In genomic region chr2:26850565-26850964, GRCh38 we compare ENCODE assay signal across 20 cellular contexts. TPM values are rescaled to one million over a fixed set of nuclear protein-coding genes. Genes with fewer than 3 reads are reported as not detected.
A peak's percentile ranks its signal among the peaks of the same experiment; 100 is the strongest.
DNase-seq lines count a peak whose midpoint lies in the region; ATAC-seq and TF ChIP-seq lines count a peak whose summit lies in the region.
"Had no signal": no experiment of that assay in that cellular context is flagged by ENCODE, and none has a peak within 500 bp of the region (broad histone marks: within the 10 kb centered on the region; RNA-seq: fewer than 3 reads in every experiment).

No MANE protein-coding gene starts in this region.

- H3K4me3 ChIP-seq in spleen, result no peak overlapping the region
- H3K4me3 ChIP-seq: GM12878 had no signal

- no peak for DNase-seq in activated naive CD8-positive, alpha-beta T cell treated with anti-CD3 and anti-CD28 coated beads, Interleukin-2, amount 50 U/mL, for 24 hours
- no peak for DNase-seq in T-helper 17 cell
- peak; percentile 11 for DNase-seq in left kidney (ENCODE audit: low read depth, low spot score)
- no peak for DNase-seq in MV-4-11 (lab: John Stamatoyannopoulos, UW)
- no peak for DNase-seq in activated T-cell treated with anti-CD3 and anti-CD28 coated beads, Interleukin-2, amount 50 U/mL, for 48 hours
- DNase-seq in spleen, result no peak
- DNase-seq: activated CD4-positive, CD25-positive, alpha-beta regulatory T cell treated with anti-CD3 and anti-CD28 coated beads, Interleukin-2, amount 50 U/mL, for 72 hours; activated CD8-positive, alpha-beta memory T cell treated with anti-CD3 and anti-CD28 coated beads, Interleukin-2, amount 10 ng/mL, durations not matched to agents 7 days and 5 days; activated effector memory CD4-positive, alpha-beta T cell treated with Interleukin-2 at 50 U/mL for 16 hours; hippocampal formation; NCI-H226; Right ventricle myocardium superior; stimulated activated CD4-positive, alpha-beta T cell treated with anti-CD3 and anti-CD28 coated beads, Interleukin-1b, Interleukin-23, amount 100 ng/mL, for 48 hours; stimulated activated naive CD8-positive, alpha-beta T cell treated with anti-CD3 and anti-CD28 coated beads, Interleukin-15, amount 100 ng/mL, for 72 hours had no signal

- peaks cover 35 to 47% (median 39%) of the 10 kb centered on the region in 6 donors for H3K4me1 ChIP-seq in spleen

- H3K4me1 Mint-ChIP-seq in activated naive CD8-positive, alpha-beta T cell (ENCODE audit: low read depth), result peaks cover 10% of the 10 kb centered on the region
- H3K4me1 Mint-ChIP-seq in activated naive CD8-positive, alpha-beta T cell treated with anti-CD3 and anti-CD28 coated beads, Interleukin-2, amount 50 U/mL, for 24 hours, result peaks cover 15% of the 10 kb centered on the region
- H3K4me1 Mint-ChIP-seq in T-helper 17 cell, result peaks cover 8% of the 10 kb centered on the region

- no peak for TF ChIP-seq CTCF in spleen (IDR thresholded peaks at IDR 0.05 in 8 of 11, conservative IDR thresholded peaks at IDR 0.05 in 3 of 11)

- no peaks in the 10 kb centered on the region for H3K36me3 ChIP-seq in spleen

- H3K9me3 ChIP-seq in T-helper 17 cell (ENCODE audit: control insufficient read depth, low read length, poor library complexity, severe bottlenecking) (no peaks in the 10 kb centered on the region), spleen (no peaks in the 10 kb centered on the region)

- peak overlapping the region; percentile 17 for H3K4me3 Mint-ChIP-seq in activated naive CD8-positive, alpha-beta T cell
- H3K4me3 Mint-ChIP-seq in activated naive CD8-positive, alpha-beta T cell treated with anti-CD3 and anti-CD28 coated beads, Interleukin-2, amount 50 U/mL, for 24 hours, result no peak overlapping the region
- H3K4me3 Mint-ChIP-seq in T-helper 17 cell, result peak overlapping the region; percentile 31
- H3K4me3 Mint-ChIP-seq: activated CD8-positive, alpha-beta memory T cell treated with anti-CD3 and anti-CD28 coated beads, Interleukin-2, amount 10 ng/mL, durations not matched to agents 7 days and 5 days; stimulated activated naive CD8-positive, alpha-beta T cell treated with anti-CD3 and anti-CD28 coated beads, Interleukin-15, amount 100 ng/mL, for 72 hours had no signal

- no peaks in the 10 kb centered on the region for H3K9me3 Mint-ChIP-seq in activated naive CD8-positive, alpha-beta T cell (ENCODE audit: low read depth)
- H3K9me3 Mint-ChIP-seq in activated naive CD8-positive, alpha-beta T cell treated with anti-CD3 and anti-CD28 coated beads, Interleukin-2, amount 50 U/mL, for 24 hours, result no peaks in the 10 kb centered on the region
- H3K9me3 Mint-ChIP-seq: stimulated activated naive CD8-positive, alpha-beta T cell treated with anti-CD3 and anti-CD28 coated beads, Interleukin-15, amount 100 ng/mL, for 72 hours had no signal

- no peak for TF ChIP-seq POLR2A in spleen (IDR thresholded peaks at IDR 0.05)

- intact Hi-C loops in spleen (cut with DNase I; ENCODE audit: low total_unique reads), result no loop called here

- 86 to 100% (median 89%) methylated on average over 1 of the region's 1 CpG for WGBS in spleen, 5 donors

- peaks cover 17 to 77% (median 60%) of the 10 kb centered on the region in 7 donors for H3K27me3 ChIP-seq in spleen (replicated peaks in 1 of 7)

- H3K27ac ChIP-seq in spleen, result no peak overlapping the region
- H3K27ac ChIP-seq: HL-60 had no signal

- ATAC-seq in activated naive CD8-positive, alpha-beta T cell treated with anti-CD3 and anti-CD28 coated beads, Interleukin-2, amount 50 U/mL, for 24 hours, result no peak
- ATAC-seq in T-helper 17 cell (no peak), esophagus mucosa (no peak)
- ATAC-seq: activated CD8-positive, alpha-beta memory T cell treated with anti-CD3 and anti-CD28 coated beads, Interleukin-2, amount 10 ng/mL, durations not matched to agents 7 days and 5 days; GM12878; stimulated activated naive CD8-positive, alpha-beta T cell treated with anti-CD3 and anti-CD28 coated beads, Interleukin-15, amount 100 ng/mL, for 72 hours had no signal

- H3K27ac Mint-ChIP-seq in activated naive CD8-positive, alpha-beta T cell, result no peak overlapping the region
- H3K27ac Mint-ChIP-seq in activated naive CD8-positive, alpha-beta T cell treated with anti-CD3 and anti-CD28 coated beads, Interleukin-2, amount 50 U/mL, for 24 hours, result no peak overlapping the region
- H3K27ac Mint-ChIP-seq in T-helper 17 cell, result no peak overlapping the region
- H3K27ac Mint-ChIP-seq: activated CD8-positive, alpha-beta memory T cell treated with anti-CD3 and anti-CD28 coated beads, Interleukin-2, amount 10 ng/mL, durations not matched to agents 7 days and 5 days; stimulated activated naive CD8-positive, alpha-beta T cell treated with anti-CD3 and anti-CD28 coated beads, Interleukin-15, amount 100 ng/mL, for 72 hours had no signal

- no peaks in the 10 kb centered on the region for H3K36me3 Mint-ChIP-seq in activated naive CD8-positive, alpha-beta T cell
- H3K36me3 Mint-ChIP-seq in activated naive CD8-positive, alpha-beta T cell treated with anti-CD3 and anti-CD28 coated beads, Interleukin-2, amount 50 U/mL, for 24 hours (ENCODE audit: low read depth), result no peaks in the 10 kb centered on the region
- H3K36me3 Mint-ChIP-seq in T-helper 17 cell (ENCODE audit: low read depth), result peaks cover 3% of the 10 kb centered on the region
- H3K36me3 Mint-ChIP-seq: activated CD8-positive, alpha-beta memory T cell treated with anti-CD3 and anti-CD28 coated beads, Interleukin-2, amount 10 ng/mL, durations not matched to agents 7 days and 5 days had no signal

- peaks cover 21% of the 10 kb centered on the region for H3K27me3 Mint-ChIP-seq in activated naive CD8-positive, alpha-beta T cell
- peaks cover 52% of the 10 kb centered on the region for H3K27me3 Mint-ChIP-seq in activated naive CD8-positive, alpha-beta T cell treated with anti-CD3 and anti-CD28 coated beads, Interleukin-2, amount 50 U/mL, for 24 hours
- H3K27me3 Mint-ChIP-seq in T-helper 17 cell, result peaks cover 44% of the 10 kb centered on the region

RNA-seq across cellular contexts. Expression of gene DPYSL5, which starts 2.6 kb away (rescaled TPM):
- total RNA-seq in T-helper 17 cell (not detected), esophagus mucosa (not detected), spleen (under 1 TPM in 1 of 7 donors, not detected in 6; 0.07 TPM)
- under 1 TPM in 2 of 3 donors, not detected in 1; 0.02 TPM for polyA plus RNA-seq in spleen
- total RNA-seq: activated CD8-positive, alpha-beta memory T cell treated with anti-CD3 and anti-CD28 coated beads, Interleukin-2, amount 10 ng/mL, durations not matched to agents 7 days and 5 days; GM12878; mesenteric fat pad; Right ventricle myocardium superior; T-helper 2 cell treated with Interferon-gamma antibody and Interleukin-4, amounts not matched to agents 100 ng/mL and 5 ng/mL, for 36 hours had no signal
- polyA plus RNA-seq: GM12878 had no signal
